Comparison of ENCODE assay signal across 23 cellular contexts in the genomic region with DNA sequence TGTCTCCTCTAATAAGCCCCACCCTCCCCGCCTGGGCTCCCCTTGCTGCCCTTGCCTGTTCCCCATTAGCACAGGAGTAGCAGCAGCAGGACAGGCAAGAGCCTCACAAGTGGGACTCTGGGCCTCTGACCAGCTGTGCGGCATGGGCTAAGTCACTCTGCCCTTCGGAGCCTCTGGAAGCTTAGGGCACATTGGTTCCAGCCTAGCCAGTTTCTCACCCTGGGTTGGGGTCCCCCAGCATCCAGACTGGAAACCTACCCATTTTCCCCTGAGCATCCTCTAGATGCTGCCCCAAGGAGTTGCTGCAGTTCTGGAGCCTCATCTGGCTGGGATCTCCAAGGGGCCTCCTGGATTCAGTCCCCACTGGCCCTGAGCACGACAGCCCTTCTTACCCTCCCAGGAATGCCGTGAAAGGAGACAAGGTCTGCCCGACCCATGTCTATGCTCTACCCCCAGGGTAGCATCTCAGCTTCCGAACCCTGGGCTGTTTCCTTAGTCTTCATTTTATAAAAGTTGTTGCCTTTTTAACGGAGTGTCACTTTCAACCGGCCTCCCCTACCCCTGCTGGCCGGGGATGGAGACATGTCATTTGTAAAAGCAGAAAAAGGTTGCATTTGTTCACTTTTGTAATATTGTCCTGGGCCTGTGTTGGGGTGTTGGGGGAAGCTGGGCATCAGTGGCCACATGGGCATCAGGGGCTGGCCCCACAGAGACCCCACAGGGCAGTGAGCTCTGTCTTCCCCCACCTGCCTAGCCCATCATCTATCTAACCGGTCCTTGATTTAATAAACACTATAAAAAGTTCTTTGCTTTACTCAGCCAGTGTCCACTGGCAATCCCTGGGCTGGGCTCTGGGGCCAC. TPM values are rescaled to one million over a fixed set of nuclear protein-coding genes. Genes with fewer than 3 reads are reported as not detected.
DNase-seq lines count a peak whose midpoint lies in the region; ATAC-seq and TF ChIP-seq lines count a peak whose summit lies in the region.
"Had no signal": no experiment of that assay in that cellular context is flagged by ENCODE, and none has a peak within 500 bp of the region (broad histone marks: within the 10 kb centered on the region; RNA-seq: fewer than 3 reads in every experiment).

No MANE protein-coding gene starts in this region.

- H3K27me3 Mint-ChIP-seq in activated naive CD4-positive, alpha-beta T cell treated with anti-CD3 and anti-CD28 coated beads, Interleukin-2, amount 10 ng/mL, durations not matched to agents 7 days and 5 days = peaks cover 50% of the 10 kb centered on the region
- no peaks in the 10 kb centered on the region for H3K27me3 Mint-ChIP-seq in T-helper 17 cell

- ATAC-seq in T-helper 17 cell = no peak
- ATAC-seq: gastroesophageal sphincter, psoas muscle had no signal

- no peaks in the 10 kb centered on the region for H3K9me3 ChIP-seq in T-helper 17 cell (ENCODE audit: control insufficient read depth, low read length, poor library complexity, severe bottlenecking)
- H3K9me3 ChIP-seq in transverse colon = no peaks in the 10 kb centered on the region
- H3K9me3 ChIP-seq: gastroesophageal sphincter, MG63, psoas muscle had no signal

- H3K4me1 ChIP-seq in transverse colon = peaks cover 19 to 40% (median 34%) of the 10 kb centered on the region in 4 donors
- H3K4me1 ChIP-seq: psoas muscle had no signal

- peaks cover under 1% of the 10 kb centered on the region for H3K9me3 Mint-ChIP-seq in activated naive CD4-positive, alpha-beta T cell treated with anti-CD3 and anti-CD28 coated beads, Interleukin-2, amount 10 ng/mL, durations not matched to agents 7 days and 5 days
- H3K9me3 Mint-ChIP-seq: neural crest cell had no signal

- TF ChIP-seq POLR2A in transverse colon (IDR thresholded peaks at IDR 0.05) = no peak

- in situ Hi-C loops in transverse colon (cut with MboI; ENCODE audit: low pct_ligation_motif_present in 1 of 4, low pct_unique_long_range_greater_than_20kb in 1 of 4, low sequenced_read_pairs in 3 of 4) = loop anchor here in 2 of 4 donors (5.0 kb wide), 1 partner anchor 60 kb away; no protein-coding TSS in a partner anchor

- intact Hi-C loops in transverse colon (cut with DNase I; ENCODE audit: low total_unique reads) = loop anchor here (2.0 kb wide), 1 partner anchor 63 kb away; no protein-coding TSS in a partner anchor

- peak; percentile 16 for DNase-seq in activated naive CD4-positive, alpha-beta T cell treated with anti-CD3 and anti-CD28 coated beads, Interleukin-2, amount 10 ng/mL, durations not matched to agents 7 days and 5 days
- no peak for DNase-seq in activated naive CD4-positive, alpha-beta T cell (lab: John Stamatoyannopoulos, UW)
- DNase-seq in T-helper 17 cell = no peak
- peak; percentile 45 for DNase-seq in islet precursor cell
- no peak for DNase-seq in transverse colon
- DNase-seq in midbrain (lab: John Stamatoyannopoulos, UW) = no peak
- no peak for DNase-seq in activated T-cell treated with anti-CD3 and anti-CD28 coated beads, Interleukin-2, amount 50 U/mL, for 1 hour
- no peak for DNase-seq in cerebellar nuclear complex (lab: John Stamatoyannopoulos, UW)
- DNase-seq: activated CD4-positive, alpha-beta T cell treated with anti-CD3 and anti-CD28 coated beads for 4 hours; activated CD8-positive, alpha-beta memory T cell treated with anti-CD3 and anti-CD28 coated beads, Interleukin-2, amount 50 U/mL, for 4 hours; activated gamma-delta T cell; amygdala; C1 segment of cervical spinal cord; caudate nucleus; MG63; NCI-H1417 treated with DMSO at 0.1 percent for 48 hours; NCI-H526; psoas muscle; stimulated activated CD4-positive, alpha-beta T cell treated with anti-CD3 and anti-CD28 coated beads, Interleukin-4, amount 100 ng/mL, for 1 hour had no signal

- peaks cover 12% of the 10 kb centered on the region for H3K4me1 Mint-ChIP-seq in activated naive CD4-positive, alpha-beta T cell treated with anti-CD3 and anti-CD28 coated beads, Interleukin-2, amount 10 ng/mL, durations not matched to agents 7 days and 5 days
- H3K4me1 Mint-ChIP-seq in T-helper 17 cell = peaks cover 6% of the 10 kb centered on the region

- no peak for TF ChIP-seq EP300 in transverse colon (IDR thresholded peaks at IDR 0.05; ENCODE audit: low read depth)

- H3K36me3 ChIP-seq in transverse colon = no peaks in the 10 kb centered on the region
- H3K36me3 ChIP-seq: MG63 had no signal

- no peak for TF ChIP-seq CTCF in transverse colon (IDR thresholded peaks at IDR 0.05)

- no peak overlapping the region for H3K4me3 Mint-ChIP-seq in activated naive CD4-positive, alpha-beta T cell treated with anti-CD3 and anti-CD28 coated beads, Interleukin-2, amount 10 ng/mL, durations not matched to agents 7 days and 5 days
- H3K4me3 Mint-ChIP-seq in T-helper 17 cell = peak overlapping the region; percentile 25
- H3K4me3 Mint-ChIP-seq: neural crest cell had no signal

- no peaks in the 10 kb centered on the region for H3K27me3 ChIP-seq in transverse colon
- H3K27me3 ChIP-seq: gastroesophageal sphincter, MG63 had no signal

- H3K27ac ChIP-seq in transverse colon = peak overlapping the region in 3 of 4 donors; percentile 10 to 63 (median 48)
- H3K27ac ChIP-seq: HL-60, psoas muscle had no signal

- no peak overlapping the region for H3K27ac Mint-ChIP-seq in activated naive CD4-positive, alpha-beta T cell treated with anti-CD3 and anti-CD28 coated beads, Interleukin-2, amount 10 ng/mL, durations not matched to agents 7 days and 5 days
- peak overlapping the region; percentile 70 for H3K27ac Mint-ChIP-seq in T-helper 17 cell

- CTCF ChIA-PET in activated naive CD4-positive, alpha-beta T cell treated with anti-CD3 and anti-CD28 coated beads, Interleukin-2, amount 10 ng/mL, durations not matched to agents 7 days and 5 days (lab: Charles Lee) = interaction anchor here (0.6 to 9.6 kb wide), 14 partner anchors 10 to 294 kb away, joined by 3 to 151 read pairs (median 5); no protein-coding TSS in a partner anchor

- 91 to 97% methylated on average over 5 to 10 of the region's 11 CpGs for WGBS in transverse colon (ENCODE audit: low coverage in 1 of 2), 2 donors

- no peak overlapping the region for H3K4me3 ChIP-seq in transverse colon
- H3K4me3 ChIP-seq: gastroesophageal sphincter, MG63, psoas muscle had no signal

- H3K36me3 Mint-ChIP-seq in activated naive CD4-positive, alpha-beta T cell treated with anti-CD3 and anti-CD28 coated beads, Interleukin-2, amount 10 ng/mL, durations not matched to agents 7 days and 5 days = no peaks in the 10 kb centered on the region
- no peaks in the 10 kb centered on the region for H3K36me3 Mint-ChIP-seq in T-helper 17 cell (ENCODE audit: low read depth)
- H3K36me3 Mint-ChIP-seq: IgD-negative memory B cell had no signal

RNA-seq across cellular contexts. Expression of a gene that starts 14.4 kb away (rescaled TPM):
- total RNA-seq in T-helper 17 cell (not detected), transverse colon (10 to 100 TPM; 32.0 to 80.7 (median 63.4) TPM)

Comparison
In these comparisons a context has a peak if more than half of its experiments do, and no peak if none do; other contexts are left out.
1. DNase-seq: peak in activated naive CD4-positive, alpha-beta T cell treated with anti-CD3 and anti-CD28 coated beads, Interleukin-2, amount 10 ng/mL, durations not matched to agents 7 days and 5 days (single experiment) and islet precursor cell (single experiment); none in activated naive CD4-positive, alpha-beta T cell (0 of 4), T-helper 17 cell (0 of 3), transverse colon (single experiment), midbrain (single experiment), activated T-cell treated with anti-CD3 and anti-CD28 coated beads, Interleukin-2, amount 50 U/mL, for 1 hour (single experiment) and cerebellar nuclear complex (0 of 2).
2. RNA of a gene that starts 14.4 kb away (total RNA-seq): 32.0 to 80.7 TPM in transverse colon; not detected in T-helper 17 cell; every median in the first group is over 10 times any median in the second.